19 cellular contexts compared by ENCODE assay signal in genomic region chr6:168038576-168039140, GRCh38. TPM values are rescaled to one million over a fixed set of nuclear protein-coding genes. Genes with fewer than 3 reads are reported as not detected.
A peak's percentile ranks its signal among the peaks of the same experiment; 100 is the strongest.
DNase-seq lines count a peak whose midpoint lies in the region; ATAC-seq and TF ChIP-seq lines count a peak whose summit lies in the region.
"Had no signal": no experiment of that assay in that cellular context is flagged by ENCODE, and none has a peak within 500 bp of the region (broad histone marks: within the 10 kb centered on the region; RNA-seq: fewer than 3 reads in every experiment).

No MANE protein-coding gene starts in this region.

- H3K4me3 ChIP-seq in left ventricle myocardium inferior (no peak overlapping the region), PC-9 (no peak overlapping the region), skeletal muscle tissue (ENCODE audit: low read length in 3 of 3) (no peak overlapping the region)

- H3K79me2 ChIP-seq in PC-9 (ENCODE audit: low read depth), result no peaks in the 10 kb centered on the region

- H4K20me1 ChIP-seq in PC-9 (ENCODE audit: insufficient read depth), result no peaks in the 10 kb centered on the region

- peaks cover 9% of the 10 kb centered on the region for H3K27me3 Mint-ChIP-seq in activated CD8-positive, alpha-beta T cell treated with anti-CD3 and anti-CD28 coated beads, Interleukin-2, amount 10 ng/mL, durations not matched to agents 7 days and 5 days (ENCODE audit: low read depth)
- peaks cover 21 to 34% of the 10 kb centered on the region in 2 donors for H3K27me3 Mint-ChIP-seq in T-cell

- ATAC-seq in Right ventricle myocardium inferior (no peak), T-cell (replicated peaks in 1 of 4) (no peak), GM18858 (IDR thresholded peaks at IDR 0.05; ENCODE audit: unreplicated experiment) (no peak)
- ATAC-seq in activated CD8-positive, alpha-beta T cell treated with anti-CD3 and anti-CD28 coated beads, Interleukin-2, amount 10 ng/mL, durations not matched to agents 7 days and 5 days, result no peak

- intact Hi-C loops in left ventricle myocardium inferior (cut with micrococcal nuclease) (no loop called here), Right ventricle myocardium inferior (cut with DNase I) (no loop called here), PC-9 (cut with micrococcal nuclease; ENCODE audit: unreplicated experiment) (no loop called here)

- CTCF ChIA-PET in PC-9 (lab: Charles Lee), result no interaction called here
- CTCF ChIA-PET in activated CD8-positive, alpha-beta T cell treated with anti-CD3 and anti-CD28 coated beads, Interleukin-2, amount 10 ng/mL, durations not matched to agents 7 days and 5 days (lab: Charles Lee), result no interaction called here
- CTCF ChIA-PET in T-cell (lab: Charles Lee), result no interaction called here

- no peaks in the 10 kb centered on the region for H3K9me2 ChIP-seq in PC-9 (ENCODE audit: insufficient read depth)

- H3K4me2 ChIP-seq in PC-9, result peak overlapping the region; percentile 36

- H3K9me3 Mint-ChIP-seq in activated CD8-positive, alpha-beta T cell treated with anti-CD3 and anti-CD28 coated beads, Interleukin-2, amount 10 ng/mL, durations not matched to agents 7 days and 5 days (ENCODE audit: insufficient read depth), result peaks cover 17% of the 10 kb centered on the region
- peaks cover 3 to 18% (median 9%) of the 10 kb centered on the region in 3 donors for H3K9me3 Mint-ChIP-seq in T-cell

- H3K36me3 Mint-ChIP-seq in activated CD8-positive, alpha-beta T cell treated with anti-CD3 and anti-CD28 coated beads, Interleukin-2, amount 10 ng/mL, durations not matched to agents 7 days and 5 days (ENCODE audit: low read depth), result no peaks in the 10 kb centered on the region
- no peaks in the 10 kb centered on the region for H3K36me3 Mint-ChIP-seq in T-cell
- H3K36me3 Mint-ChIP-seq: CD4-positive, alpha-beta memory T cell had no signal

- H3K36me3 ChIP-seq in left ventricle myocardium inferior, result peaks cover 16% of the 10 kb centered on the region
- no peaks in the 10 kb centered on the region for H3K36me3 ChIP-seq in PC-9 (ENCODE audit: low read depth)
- no peaks in the 10 kb centered on the region for H3K36me3 ChIP-seq in skeletal muscle tissue (ENCODE audit: control insufficient read depth in 3 of 3, insufficient read depth in 3 of 3, low read length in 3 of 3)

- peaks cover 31% of the 10 kb centered on the region for H3K9me3 ChIP-seq in left ventricle myocardium inferior (replicated peaks)
- peaks cover 4% of the 10 kb centered on the region; the same call in 1 of the 2 replicates for H3K9me3 ChIP-seq in PC-9 (ENCODE audit: insufficient read depth, low read depth)
- peaks cover 5 to 11% (median 6%) of the 10 kb centered on the region in 3 donors for H3K9me3 ChIP-seq in skeletal muscle tissue (ENCODE audit: control insufficient read depth in 3 of 3, low read length in 3 of 3)

- TF ChIP-seq CTCF in left ventricle myocardium inferior (IDR thresholded peaks at IDR 0.05; ENCODE audit: borderline replicate concordance), result no peak
- TF ChIP-seq CTCF in PC-9 (conservative IDR thresholded peaks at IDR 0.05), result no peak

- no peak overlapping the region for H3K4me3 Mint-ChIP-seq in activated CD8-positive, alpha-beta T cell treated with anti-CD3 and anti-CD28 coated beads, Interleukin-2, amount 10 ng/mL, durations not matched to agents 7 days and 5 days
- no peak overlapping the region for H3K4me3 Mint-ChIP-seq in T-cell
- H3K4me3 Mint-ChIP-seq: CD4-positive, alpha-beta memory T cell; HFFc6 had no signal

- H3K4me1 Mint-ChIP-seq in activated CD8-positive, alpha-beta T cell treated with anti-CD3 and anti-CD28 coated beads, Interleukin-2, amount 10 ng/mL, durations not matched to agents 7 days and 5 days (ENCODE audit: low read depth), result no peaks in the 10 kb centered on the region
- H3K4me1 Mint-ChIP-seq in T-cell, result peaks cover 0 to 8% (median 6%) of the 10 kb centered on the region in 3 donors

- peak overlapping the region; percentile 92 for H3K27ac ChIP-seq in left ventricle myocardium inferior (replicated peaks)
- H3K27ac ChIP-seq in PC-9, result no peak overlapping the region
- H3K27ac ChIP-seq in skeletal muscle tissue (ENCODE audit: low read depth, low read length), result peak overlapping the region; percentile 42

- POLR2A ChIA-PET in PC-9 (lab: Charles Lee; ENCODE audit: unreplicated experiment) (no interaction called here), T-cell (lab: Charles Lee) (no interaction called here)
- POLR2A ChIA-PET in activated CD8-positive, alpha-beta T cell treated with anti-CD3 and anti-CD28 coated beads, Interleukin-2, amount 10 ng/mL, durations not matched to agents 7 days and 5 days (lab: Charles Lee), result no interaction called here

- DNase-seq in left ventricle myocardium inferior, result no peak
- DNase-seq in Right ventricle myocardium inferior (ENCODE audit: missing footprints), result no peak
- DNase-seq in PC-9, result no peak
- peak; percentile 84 for DNase-seq in mesenteric fat pad (ENCODE audit: low spot score)
- DNase-seq in activated CD8-positive, alpha-beta T cell treated with anti-CD3 and anti-CD28 coated beads, Interleukin-2, amount 10 ng/mL, durations not matched to agents 7 days and 5 days, result no peak
- DNase-seq in T-cell, result no peak
- DNase-seq: 8988T; AML-193; C1 segment of cervical spinal cord; CD4-positive, alpha-beta memory T cell; DMS153; DMS79 treated with DMSO at 0.1 percent for 48 hours; EL; GDM1; HCEC 1CT; HFFc6 had no signal

- no peak overlapping the region for H2AFZ ChIP-seq in PC-9

- H3K4me1 ChIP-seq in left ventricle myocardium inferior (peaks cover 32% of the 10 kb centered on the region), PC-9 (replicated peaks; ENCODE audit: insufficient read depth) (peaks cover 24% of the 10 kb centered on the region), skeletal muscle tissue (ENCODE audit: control insufficient read depth in 3 of 3, insufficient read depth in 3 of 3, low read length in 3 of 3) (peaks cover 11 to 24% (median 15%) of the 10 kb centered on the region in 3 donors)

- BruUV-seq in PC-9 (replicated peaks; lab: Mats Ljungman, UMichigan), result no TSS peak

- peaks cover 17% of the 10 kb centered on the region for H3K27me3 ChIP-seq in left ventricle myocardium inferior (ENCODE audit: low read depth)
- peaks cover 47% of the 10 kb centered on the region for H3K27me3 ChIP-seq in PC-9 (ENCODE audit: insufficient read depth, low read depth)
- H3K27me3 ChIP-seq in skeletal muscle tissue (ENCODE audit: control insufficient read depth in 3 of 3, insufficient read depth in 3 of 3, low read length in 3 of 3), result peaks cover 3 to 30% (median 14%) of the 10 kb centered on the region in 3 donors

- H3K9ac ChIP-seq in skeletal muscle tissue (ENCODE audit: low read depth in 1 of 3, low read length in 3 of 3), result no peak overlapping the region

- H3K27ac Mint-ChIP-seq in activated CD8-positive, alpha-beta T cell treated with anti-CD3 and anti-CD28 coated beads, Interleukin-2, amount 10 ng/mL, durations not matched to agents 7 days and 5 days, result no peak overlapping the region
- no peak overlapping the region for H3K27ac Mint-ChIP-seq in T-cell
- H3K27ac Mint-ChIP-seq: HFFc6 had no signal

- peaks cover 15% of the 10 kb centered on the region; the same call in 1 of the 2 replicates for H3F3A ChIP-seq in PC-9 (ENCODE audit: insufficient read depth, low read depth)

RNA-seq across cellular contexts. Expression of gene FRMD1, which starts 40.4 kb away (rescaled TPM):
- total RNA-seq in left ventricle myocardium inferior (0.16 TPM), Right ventricle myocardium inferior (0.41 TPM), PC-9 (2021) (not detected in 2 replicates), mesenteric fat pad (7.6 TPM), skeletal muscle tissue (not detected), T-cell (not detected)
- total RNA-seq in activated CD8-positive, alpha-beta T cell treated with anti-CD3 and anti-CD28 coated beads, Interleukin-2, amount 10 ng/mL, durations not matched to agents 7 days and 5 days, result not detected
- total RNA-seq: CD4-positive, alpha-beta memory T cell; H4; HFFc6 had no signal

RNA-seq across cellular contexts. Expression of gene KIF25, which starts 41.2 kb away (rescaled TPM):
- 0.22 TPM for total RNA-seq in left ventricle myocardium inferior
- total RNA-seq in Right ventricle myocardium inferior, result not detected
- total RNA-seq in PC-9 (2021), result not detected in 2 replicates
- total RNA-seq in mesenteric fat pad, result 0.93 TPM
- total RNA-seq in skeletal muscle tissue, result not detected
- not detected for total RNA-seq in activated CD8-positive, alpha-beta T cell treated with anti-CD3 and anti-CD28 coated beads, Interleukin-2, amount 10 ng/mL, durations not matched to agents 7 days and 5 days
- total RNA-seq in T-cell, result not detected
- total RNA-seq: CD4-positive, alpha-beta memory T cell; HFFc6 had no signal
